Comparison of ENCODE assay signal across 13 cellular contexts in genomic region chr7:3238525-3239210, GRCh38.
"Had no signal": no experiment of that assay in that cellular context is flagged by ENCODE, and none has a peak within 500 bp of the region (broad histone marks: within the 10 kb centered on the region; RNA-seq: fewer than 3 reads in every experiment).

No MANE protein-coding gene starts in this region.

- ATAC-seq: activated T-helper 17 cell treated with anti-CD3 and anti-CD28 coated beads, Interleukin-2, amount 50 U/mL, for 72 hours; stimulated activated naive B cell treated with anti-CD40 and anti-IgM and Interleukin-4, amounts not matched to agents 10 μg/mL and 1 μg/mL and 100 μg/mL, for 72 hours had no signal

- DNase-seq: activated CD4-positive, alpha-beta T cell treated with anti-CD3 and anti-CD28 coated beads for 4 hours; activated naive CD4-positive, alpha-beta T cell treated with anti-CD3 and anti-CD28 coated beads, Interleukin-2, amount 10 ng/mL, durations not matched to agents 7 days and 5 days; activated T-cell treated with anti-CD3 and anti-CD28 coated beads for 4 hours; central memory CD4-positive, alpha-beta T cell; cortex of kidney; effector memory CD4-positive, alpha-beta T cell; nephron progenitor cell; sigmoid colon; stimulated activated CD4-positive, alpha-beta T cell treated with anti-CD3 and anti-CD28 coated beads, Interleukin-2, amount 100 ng/mL, for 24 hours; stimulated activated naive B cell treated with anti-CD40 and anti-IgM and Interleukin-4, amounts not matched to agents 10 μg/mL and 1 μg/mL and 100 μg/mL, for 72 hours; trophoblast cell had no signal

- H3K27ac ChIP-seq: adrenal gland, sigmoid colon had no signal

- H3K27ac Mint-ChIP-seq: activated naive CD4-positive, alpha-beta T cell treated with anti-CD3 and anti-CD28 coated beads, Interleukin-2, amount 10 ng/mL, durations not matched to agents 7 days and 5 days; activated T-helper 17 cell treated with anti-CD3 and anti-CD28 coated beads, Interleukin-2, amount 50 U/mL, for 72 hours; nephron progenitor cell; stimulated activated naive B cell treated with anti-CD40 and anti-IgM and Interleukin-4, amounts not matched to agents 10 μg/mL and 1 μg/mL and 100 μg/mL, for 72 hours had no signal

- H3K4me3 Mint-ChIP-seq: activated naive CD4-positive, alpha-beta T cell treated with anti-CD3 and anti-CD28 coated beads, Interleukin-2, amount 10 ng/mL, durations not matched to agents 7 days and 5 days; activated T-helper 17 cell treated with anti-CD3 and anti-CD28 coated beads, Interleukin-2, amount 50 U/mL, for 72 hours; nephron progenitor cell; stimulated activated naive B cell treated with anti-CD40 and anti-IgM and Interleukin-4, amounts not matched to agents 10 μg/mL and 1 μg/mL and 100 μg/mL, for 72 hours had no signal

- H3K9me3 ChIP-seq: adrenal gland had no signal

- H3K36me3 ChIP-seq: adrenal gland, sigmoid colon had no signal

- H3K4me1 Mint-ChIP-seq: activated naive CD4-positive, alpha-beta T cell treated with anti-CD3 and anti-CD28 coated beads, Interleukin-2, amount 10 ng/mL, durations not matched to agents 7 days and 5 days; activated T-helper 17 cell treated with anti-CD3 and anti-CD28 coated beads, Interleukin-2, amount 50 U/mL, for 72 hours; stimulated activated naive B cell treated with anti-CD40 and anti-IgM and Interleukin-4, amounts not matched to agents 10 μg/mL and 1 μg/mL and 100 μg/mL, for 72 hours had no signal

- H3K4me1 ChIP-seq: adrenal gland had no signal

- H3K4me3 ChIP-seq: adrenal gland, sigmoid colon had no signal

- H3K36me3 Mint-ChIP-seq: activated naive CD4-positive, alpha-beta T cell treated with anti-CD3 and anti-CD28 coated beads, Interleukin-2, amount 10 ng/mL, durations not matched to agents 7 days and 5 days had no signal

- H3K27me3 ChIP-seq: adrenal gland, sigmoid colon had no signal
